Comparison of ENCODE assay signal across 11 cellular contexts in the genomic region with DNA sequence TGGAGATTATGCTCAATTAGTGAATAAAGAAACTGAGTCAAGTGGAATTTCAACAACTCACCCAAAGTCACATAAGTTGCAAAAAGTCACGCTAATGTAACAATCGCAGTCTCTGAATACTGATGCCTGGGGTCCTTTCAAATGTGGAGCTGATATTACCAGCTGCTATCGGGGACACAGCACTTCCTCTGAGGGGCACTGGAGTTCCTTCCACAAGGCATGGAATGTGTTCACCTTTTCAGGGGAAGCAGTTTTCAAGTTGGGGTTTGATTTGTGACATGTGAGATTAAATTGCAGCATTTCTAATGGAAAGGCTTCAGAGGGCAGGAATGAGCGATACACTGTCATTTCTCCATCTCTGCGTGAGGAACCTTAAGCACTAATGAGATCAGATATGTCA.
DNase-seq lines count a peak whose midpoint lies in the region; ATAC-seq and TF ChIP-seq lines count a peak whose summit lies in the region.
"Had no signal": no experiment of that assay in that cellular context is flagged by ENCODE, and none has a peak within 500 bp of the region (broad histone marks: within the 10 kb centered on the region; RNA-seq: fewer than 3 reads in every experiment).

No MANE protein-coding gene starts in this region.

- H3K27ac ChIP-seq in body of pancreas (peak overlapping the region in 3 of 4 donors; percentile 39 to 70 (median 60)), neural cell (ENCODE audit: low read length) (no peak overlapping the region)
- no peak overlapping the region for H3K27ac ChIP-seq in CD8-positive, alpha-beta memory T cell (ENCODE audit: low read depth, low read length)

- intact Hi-C loops in body of pancreas (cut with DNase I) = no loop called here

- H3K9me3 Mint-ChIP-seq in CD8-positive, alpha-beta memory T cell = no peaks in the 10 kb centered on the region

- TF ChIP-seq RAD21 in neural cell (conservative IDR thresholded peaks at IDR 0.05) = peak; percentile 65

- 42 to 66% methylated on average over 5 of the region's 5 CpGs for WGBS in body of pancreas, 2 donors

- H3K4me1 ChIP-seq in body of pancreas = no peaks in the 10 kb centered on the region
- H3K4me1 ChIP-seq in CD8-positive, alpha-beta memory T cell (ENCODE audit: insufficient read depth, low read length) = peaks cover 8% of the 10 kb centered on the region
- H3K4me1 ChIP-seq: BE2C had no signal

- H3K27me3 ChIP-seq in body of pancreas (no peaks in the 10 kb centered on the region), neural cell (ENCODE audit: insufficient read depth, low read depth, low read length) (no peaks in the 10 kb centered on the region)
- no peaks in the 10 kb centered on the region for H3K27me3 ChIP-seq in CD8-positive, alpha-beta memory T cell (ENCODE audit: insufficient read depth, low read length, poor library complexity, severe bottlenecking)
- H3K27me3 ChIP-seq: BE2C had no signal

- H3K9ac ChIP-seq in neural cell (ENCODE audit: low read length) = no peak overlapping the region

- H3K4me2 ChIP-seq in neural cell (ENCODE audit: low read length) = no peak overlapping the region

- no peaks in the 10 kb centered on the region for H4K20me1 ChIP-seq in neural cell (ENCODE audit: insufficient read depth)

- H3K27ac Mint-ChIP-seq in CD8-positive, alpha-beta memory T cell = no peak overlapping the region

- POLR2A ChIA-PET in CD8-positive, alpha-beta memory T cell (lab: Charles Lee) = no interaction called here

- ATAC-seq in GM18909 (IDR thresholded peaks at IDR 0.05; ENCODE audit: poor library complexity, unreplicated experiment) = peak; percentile 7
- no peak for ATAC-seq in body of pancreas
- ATAC-seq in GM21526 (IDR thresholded peaks at IDR 0.05; ENCODE audit: low FRiP score, unreplicated experiment) = no peak

- DNase-seq in M059J (ENCODE audit: low read depth) (peak; percentile 12), body of pancreas (no peak), NCI-H2227 (lab: John Stamatoyannopoulos, UW; ENCODE audit: unreplicated experiment) (no peak)
- no peak for DNase-seq in CD8-positive, alpha-beta memory T cell
- DNase-seq: BE2C; CD4-positive, CD25-positive, alpha-beta regulatory T cell; GOT3; KG1 had no signal

- CTCF ChIA-PET in CD8-positive, alpha-beta memory T cell (lab: Charles Lee) = interaction anchor here (1.0 to 2.2 kb wide), 2 partner anchors 12 to 645 kb away, joined by 3 to 11 read pairs; no protein-coding TSS in a partner anchor

- peaks cover 0 to under 1% (median 0%) of the 10 kb centered on the region in 3 donors for H3K36me3 Mint-ChIP-seq in CD8-positive, alpha-beta memory T cell

- H3K4me3 Mint-ChIP-seq in CD8-positive, alpha-beta memory T cell = no peak overlapping the region

- no peak overlapping the region for H3K4me3 ChIP-seq in body of pancreas
- H3K4me3 ChIP-seq in neural cell (ENCODE audit: low read length) = no peak overlapping the region
- no peak overlapping the region for H3K4me3 ChIP-seq in CD8-positive, alpha-beta memory T cell (ENCODE audit: low read length)

- H3K36me3 ChIP-seq in body of pancreas (replicated peaks in 1 of 2; ENCODE audit: insufficient read depth in 1 of 2, low read depth in 2 of 2) (no peaks in the 10 kb centered on the region), neural cell (ENCODE audit: insufficient read depth, low read length) (no peaks in the 10 kb centered on the region)
- H3K36me3 ChIP-seq in CD8-positive, alpha-beta memory T cell (ENCODE audit: insufficient read depth, low read length) = no peaks in the 10 kb centered on the region
- H3K36me3 ChIP-seq: BE2C had no signal

- TF ChIP-seq POLR2A in body of pancreas (IDR thresholded peaks at IDR 0.05) = no peak

- no peak overlapping the region for H2AFZ ChIP-seq in neural cell (ENCODE audit: low read depth, low read length)

- H3F3A ChIP-seq in neural cell (ENCODE audit: insufficient read depth, low read length, poor library complexity, severe bottlenecking) = no peaks in the 10 kb centered on the region

- H3K27me3 Mint-ChIP-seq in CD8-positive, alpha-beta memory T cell = peaks cover 0 to 4% of the 10 kb centered on the region in 2 donors
- H3K27me3 Mint-ChIP-seq: CD4-positive, CD25-positive, alpha-beta regulatory T cell had no signal

- no peaks in the 10 kb centered on the region for H3K9me2 ChIP-seq in neural cell (ENCODE audit: insufficient read depth, low read length)

- H3K4me1 Mint-ChIP-seq in CD8-positive, alpha-beta memory T cell = peaks cover 4 to 6% (median 5%) of the 10 kb centered on the region in 3 donors

- no peaks in the 10 kb centered on the region for H3K79me2 ChIP-seq in neural cell (replicated peaks; ENCODE audit: insufficient read depth, low read length)

- TF ChIP-seq EP300 in neural cell (conservative IDR thresholded peaks at IDR 0.05; ENCODE audit: poor library complexity, severe bottlenecking) = no peak

- H3K9me3 ChIP-seq in body of pancreas = no peaks in the 10 kb centered on the region
- no peaks in the 10 kb centered on the region for H3K9me3 ChIP-seq in neural cell (ENCODE audit: low read length)
- H3K9me3 ChIP-seq in CD8-positive, alpha-beta memory T cell (ENCODE audit: low read length) = no peaks in the 10 kb centered on the region
- H3K9me3 ChIP-seq: BE2C had no signal

- TF ChIP-seq CTCF in body of pancreas (IDR thresholded peaks at IDR 0.05) = no peak
- peak; percentile 55 for TF ChIP-seq CTCF in neural cell (IDR thresholded peaks at IDR 0.05; ENCODE audit: poor library complexity, severe bottlenecking)

TF ChIP-seq in neural cell, 6 proteins besides CTCF, POLR2A, EP300 and RAD21:
- TF ChIP-seq POLR2AphosphoS5 (IDR thresholded peaks at IDR 0.05) = no peak
- peak; percentile 55 for TF ChIP-seq SMC3 (conservative IDR thresholded peaks at IDR 0.05; ENCODE audit: poor library complexity)
- TF ChIP-seq EZH2 (IDR thresholded peaks at IDR 0.05; ENCODE audit: borderline replicate concordance, insufficient read depth, low read length, poor library complexity, severe bottlenecking) = no peak
- no peak for TF ChIP-seq TAF1 (IDR thresholded peaks at IDR 0.05; ENCODE audit: low read depth)

Comparison
In these comparisons a context has a peak if more than half of its experiments do, and no peak if none do; other contexts are left out.
1. H3K27ac ChIP-seq: peak in body of pancreas (3 of 4); none in neural cell (single experiment) and CD8-positive, alpha-beta memory T cell (single experiment).